8 cellular contexts compared by ENCODE assay signal in the genomic region with DNA sequence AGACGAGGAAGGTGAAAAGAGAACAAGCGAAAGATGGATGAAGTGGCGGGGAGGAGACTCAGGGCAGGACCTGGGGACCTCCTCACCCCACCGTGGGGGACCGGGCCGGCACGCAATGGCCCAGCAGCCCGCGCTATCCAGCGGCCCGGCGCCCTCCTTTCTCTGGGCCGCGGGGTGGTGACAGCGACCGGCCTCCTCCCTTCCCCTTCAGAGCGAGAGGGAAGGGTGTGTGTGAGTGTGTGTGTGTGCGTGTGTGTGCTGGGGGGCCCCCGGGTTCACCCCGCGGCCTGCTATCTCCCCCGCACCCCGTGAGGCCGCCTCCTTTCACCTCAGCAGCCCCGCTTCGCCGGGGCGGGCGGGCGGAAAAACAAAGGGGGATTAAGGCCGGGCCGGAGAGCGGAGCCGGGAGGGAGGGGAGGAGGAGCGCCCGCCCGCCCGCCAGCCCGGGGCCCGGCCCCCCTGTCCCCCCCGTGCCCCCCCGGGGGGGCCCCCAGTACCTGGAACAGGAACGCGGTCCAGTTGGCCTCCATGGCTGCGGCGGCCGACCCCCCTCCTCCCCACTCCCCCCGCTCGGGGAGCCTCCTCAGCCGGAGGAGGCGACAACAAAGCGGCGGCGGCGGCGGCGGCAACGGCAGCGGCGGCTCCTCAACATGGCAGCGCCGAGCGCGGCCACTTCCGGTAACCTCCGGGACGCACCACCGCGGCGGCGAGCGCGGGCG. TPM values are rescaled to one million over a fixed set of nuclear protein-coding genes. Genes with fewer than 3 reads are reported as not detected.
DNase-seq lines count a peak whose midpoint lies in the region; ATAC-seq and TF ChIP-seq lines count a peak whose summit lies in the region.

A gene with protein sequence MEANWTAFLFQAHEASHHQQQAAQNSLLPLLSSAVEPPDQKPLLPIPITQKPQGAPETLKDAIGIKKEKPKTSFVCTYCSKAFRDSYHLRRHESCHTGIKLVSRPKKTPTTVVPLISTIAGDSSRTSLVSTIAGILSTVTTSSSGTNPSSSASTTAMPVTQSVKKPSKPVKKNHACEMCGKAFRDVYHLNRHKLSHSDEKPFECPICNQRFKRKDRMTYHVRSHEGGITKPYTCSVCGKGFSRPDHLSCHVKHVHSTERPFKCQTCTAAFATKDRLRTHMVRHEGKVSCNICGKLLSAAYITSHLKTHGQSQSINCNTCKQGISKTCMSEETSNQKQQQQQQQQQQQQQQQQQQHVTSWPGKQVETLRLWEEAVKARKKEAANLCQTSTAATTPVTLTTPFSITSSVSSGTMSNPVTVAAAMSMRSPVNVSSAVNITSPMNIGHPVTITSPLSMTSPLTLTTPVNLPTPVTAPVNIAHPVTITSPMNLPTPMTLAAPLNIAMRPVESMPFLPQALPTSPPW (minus strand): TSS at position 673 of the 719 bp plus-strand sequence. CDS start 143 bp downstream, at position 530.

- no peak within 1 kb of the TSS for H2AFZ ChIP-seq in neuron (ENCODE audit: low read depth, low read length)

- peak within 1 kb of the TSS; percentile 87 to 96 (median 94) for H3K27ac Mint-ChIP-seq in CD8-positive, alpha-beta memory T cell

- H3K27me3 Mint-ChIP-seq in CD8-positive, alpha-beta memory T cell, result peaks cover 0 to 2% of the 10 kb centered on the region in 2 donors

- H3K4me3 ChIP-seq in CD8-positive, alpha-beta memory T cell (ENCODE audit: low read length), result peak within 1 kb of the TSS; percentile 84
- H3K4me3 ChIP-seq in neuron (ENCODE audit: low read length) (peak within 1 kb of the TSS; percentile 75), stomach smooth muscle (ENCODE audit: low read length in 2 of 2) (peak within 1 kb of the TSS; percentile 89 to 92)

- peak within 1 kb of the TSS; percentile 59 for H3K27ac ChIP-seq in CD8-positive, alpha-beta memory T cell (ENCODE audit: low read depth, low read length)
- peak within 1 kb of the TSS; percentile 98 for H3K27ac ChIP-seq in RWPE1
- H3K27ac ChIP-seq in foreskin keratinocyte, result peak within 1 kb of the TSS; percentile 49
- H3K27ac ChIP-seq in stomach smooth muscle (ENCODE audit: low read length), result peak within 1 kb of the TSS; percentile 95

- POLR2A ChIA-PET in CD8-positive, alpha-beta memory T cell (lab: Charles Lee), result interaction anchor here (0.7 to 1.8 kb wide), 5 partner anchors 11 to 127 kb away, joined by 3 to 18 read pairs (median 6); partner anchors contain the start of gene SRSF1
- POLR2A ChIA-PET in RWPE1 (lab: Yijun Ruan, JAX; ENCODE audit: low non-redundant PET), result interaction anchor here (1.0 kb wide), 1 partner anchor 39 kb away, joined by 3 read pairs; no protein-coding TSS in a partner anchor

- no peaks in the 10 kb centered on the region for H3K9me3 Mint-ChIP-seq in CD8-positive, alpha-beta memory T cell

- CTCF ChIA-PET in CD8-positive, alpha-beta memory T cell (lab: Charles Lee), result interaction anchor here (1.1 to 3.2 kb wide), 4 partner anchors 9 to 19 kb away, joined by 3 to 18 read pairs (median 7); partner anchors contain the start of gene SRSF1
- CTCF ChIA-PET in RWPE1 (lab: Yijun Ruan, JAX), result interaction anchor here (0.7 to 1.4 kb wide), 3 partner anchors 12 to 39 kb away, joined by 3 to 4 read pairs (median 3); no protein-coding TSS in a partner anchor

- peak within 1 kb of the TSS; percentile 92 to 99 for H3K9ac ChIP-seq in stomach smooth muscle (ENCODE audit: low read length in 2 of 2)

- peak within 1 kb of the TSS; percentile 94 to 98 (median 94) for H3K4me3 Mint-ChIP-seq in CD8-positive, alpha-beta memory T cell

- peaks cover 0 to 38% (median 0%) of the 10 kb centered on the region in 3 donors for H3K36me3 Mint-ChIP-seq in CD8-positive, alpha-beta memory T cell

- TF ChIP-seq CTCF in RWPE1 (conservative IDR thresholded peaks at IDR 0.05; ENCODE audit: low read depth), result no peak
- TF ChIP-seq CTCF in foreskin keratinocyte (conservative IDR thresholded peaks at IDR 0.05), result no peak

- DNase-seq in CD8-positive, alpha-beta memory T cell, result peak; percentile 68 to 85 (median 75)
- peak; percentile 78 for DNase-seq in HK-2 (ENCODE audit: unreplicated experiment)
- peak; percentile 83 for DNase-seq in RWPE1 (ENCODE audit: low spot score)
- DNase-seq in activated gamma-delta T cell treated with Interleukin-2 at 50 U/mL for 16 hours, result peak; percentile 77
- peak in 1 of 2 donors; percentile 52 for DNase-seq in foreskin keratinocyte

- peaks cover 4% of the 10 kb centered on the region for H3K36me3 ChIP-seq in CD8-positive, alpha-beta memory T cell (ENCODE audit: insufficient read depth, low read length)
- H3K36me3 ChIP-seq in neuron (ENCODE audit: insufficient read depth, low read length), result peaks cover 14% of the 10 kb centered on the region
- H3K36me3 ChIP-seq in stomach smooth muscle (ENCODE audit: control insufficient read depth in 2 of 2, insufficient read depth in 2 of 2, low read length in 2 of 2), result peaks cover 0 to 1% of the 10 kb centered on the region in 2 donors

- ATAC-seq in GM19452 (IDR thresholded peaks at IDR 0.05; ENCODE audit: unreplicated experiment), result peak; percentile 67
- peak; percentile 74 for ATAC-seq in foreskin keratinocyte

- no peaks in the 10 kb centered on the region for H3K9me3 ChIP-seq in CD8-positive, alpha-beta memory T cell (ENCODE audit: low read length)
- no peaks in the 10 kb centered on the region for H3K9me3 ChIP-seq in neuron (ENCODE audit: low read length)
- H3K9me3 ChIP-seq in stomach smooth muscle (ENCODE audit: control insufficient read depth in 2 of 2, low read length in 2 of 2), result no peaks in the 10 kb centered on the region

- peaks cover 59 to 67% (median 62%) of the 10 kb centered on the region in 3 donors for H3K4me1 Mint-ChIP-seq in CD8-positive, alpha-beta memory T cell

- no peaks in the 10 kb centered on the region for H3K27me3 ChIP-seq in CD8-positive, alpha-beta memory T cell (ENCODE audit: insufficient read depth, low read length, poor library complexity, severe bottlenecking)
- H3K27me3 ChIP-seq in foreskin keratinocyte (no peaks in the 10 kb centered on the region), neuron (ENCODE audit: insufficient read depth, low read length) (no peaks in the 10 kb centered on the region), stomach smooth muscle (ENCODE audit: control insufficient read depth in 1 of 2, insufficient read depth in 2 of 2, low read length in 2 of 2) (no peaks in the 10 kb centered on the region)

- H3K4me1 ChIP-seq in CD8-positive, alpha-beta memory T cell (ENCODE audit: insufficient read depth, low read length), result peaks cover 48% of the 10 kb centered on the region
- H3K4me1 ChIP-seq in foreskin keratinocyte (peaks cover 19% of the 10 kb centered on the region), neuron (ENCODE audit: insufficient read depth, low read length) (peaks cover 50% of the 10 kb centered on the region), stomach smooth muscle (ENCODE audit: control insufficient read depth, insufficient read depth, low read length) (peaks cover 24% of the 10 kb centered on the region)

RNA-seq across cellular contexts. Expression of the gene that starts here (rescaled TPM):
- 10 to 100 TPM; 29.1 to 29.5 TPM for total RNA-seq in CD8-positive, alpha-beta memory T cell
- 50.8 TPM for polyA plus RNA-seq in CD8-positive, alpha-beta memory T cell
- total RNA-seq in foreskin keratinocyte, result 40.2 and 42.4 TPM in 2 replicates
- polyA plus RNA-seq in foreskin keratinocyte, result 9.6 and 12.2 TPM in 2 replicates
